Comparison of ENCODE assay signal across 8 cellular contexts in the genomic region with DNA sequence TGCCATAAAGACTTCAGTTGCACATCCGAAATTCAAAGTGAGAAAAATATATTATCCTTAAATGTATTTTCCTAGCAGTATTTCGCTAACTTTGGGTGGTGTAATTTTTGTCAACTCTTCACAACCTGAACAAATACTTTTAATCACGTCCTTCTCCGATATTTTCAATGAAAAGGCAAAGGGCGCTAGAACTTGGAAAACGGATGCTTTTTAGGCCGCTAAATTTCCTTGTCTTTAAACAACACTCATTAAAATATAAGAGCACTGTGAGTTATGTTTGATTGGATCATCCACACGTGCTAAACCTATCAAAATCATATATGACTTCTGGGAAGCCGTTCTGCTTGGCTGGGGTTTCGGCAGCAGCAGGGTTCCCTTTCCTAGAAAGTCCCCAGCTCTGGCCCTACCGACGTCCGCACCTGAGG. TPM values are rescaled to one million over a fixed set of nuclear protein-coding genes. Genes with fewer than 3 reads are reported as not detected.
DNase-seq lines count a peak whose midpoint lies in the region; ATAC-seq, FAIRE-seq and TF ChIP-seq lines count a peak whose summit lies in the region.

No MANE protein-coding gene starts in this region.

- H3K4me3 ChIP-seq in GM12875 (ENCODE audit: low read depth, low read length) (peak overlapping the region; percentile 89), PC-9 (peak overlapping the region; percentile 86), epithelial cell of proximal tubule (ENCODE audit: low read depth, low read length) (peak overlapping the region; percentile 81)

- H2AFZ ChIP-seq in PC-9: peak overlapping the region; percentile 91

- POLR2A ChIA-PET in PC-9 (lab: Charles Lee; ENCODE audit: unreplicated experiment): interaction anchor here (0.7 to 0.9 kb wide), 2 partner anchors 231 to 327 kb away, joined by 6 read pairs; a partner anchor contains a TSS

- H3K9me2 ChIP-seq in PC-9 (ENCODE audit: insufficient read depth): no peaks in the 10 kb centered on the region

- H3K4me1 ChIP-seq in PC-9 (replicated peaks; ENCODE audit: insufficient read depth): peaks cover 21% of the 10 kb centered on the region

- H4K20me1 ChIP-seq in PC-9 (ENCODE audit: insufficient read depth): 0 out of 2 replicates have a peak, but pooled peaks cover 3% of the 10 kb centered on the region

- peak overlapping the region; percentile 35; the same call in 1 of the 2 replicates for H3K27ac ChIP-seq in PC-9

- H3K27me3 ChIP-seq in PC-9 (ENCODE audit: insufficient read depth, low read depth): no peaks in the 10 kb centered on the region

- no peaks in the 10 kb centered on the region for H3K36me3 ChIP-seq in PC-9 (ENCODE audit: low read depth)

- no peaks in the 10 kb centered on the region for H3K9me3 ChIP-seq in PC-9 (ENCODE audit: insufficient read depth, low read depth)

- TF ChIP-seq POLR2A in H54 (IDR thresholded peaks at IDR 0.05; ENCODE audit: low read depth, low read length): no peak

- CTCF ChIA-PET in PC-9 (lab: Charles Lee): interaction anchor here (0.5 kb wide), 1 partner anchor 255 kb away, joined by 4 read pairs; no protein-coding TSS in a partner anchor

- intact Hi-C loops in PC-9 (cut with micrococcal nuclease; ENCODE audit: unreplicated experiment): no loop called here

- peak overlapping the region; percentile 89 for H3K4me2 ChIP-seq in PC-9

- TF ChIP-seq CTCF in GM12875 (IDR thresholded peaks at IDR 0.05; ENCODE audit: borderline replicate concordance, insufficient read depth, low read depth, low read length) (no peak), PC-9 (conservative IDR thresholded peaks at IDR 0.05) (no peak), epithelial cell of proximal tubule (conservative IDR thresholded peaks at IDR 0.05; ENCODE audit: low read depth, low read length) (no peak)

- DNase-seq in PC-9 (no peak), epithelial cell of proximal tubule (ENCODE audit: low read depth) (no peak), pons (ENCODE audit: low spot score) (peak; percentile 35), NCI-H187 (lab: John Stamatoyannopoulos, UW) (no peak), H54 (ENCODE audit: insufficient read length, low spot score) (no peak)

- BruUV-seq in PC-9 (replicated peaks; lab: Mats Ljungman, UMichigan): no TSS peak

- H3K79me2 ChIP-seq in PC-9 (ENCODE audit: low read depth): peaks cover 44% of the 10 kb centered on the region

- H3F3A ChIP-seq in PC-9 (ENCODE audit: insufficient read depth, low read depth): peaks cover 13% of the 10 kb centered on the region

- ATAC-seq in HG02678 (IDR thresholded peaks at IDR 0.05; ENCODE audit: unreplicated experiment) (no peak), HG02610 (IDR thresholded peaks at IDR 0.05; ENCODE audit: unreplicated experiment) (no peak)

- FAIRE-seq in H54 (lab: Jason Lieb, UNC): no peak

RNA-seq across cellular contexts. Expression of a gene that starts 0.5 kb away (rescaled TPM):
- total RNA-seq in PC-9 (2021) (17.0 and 18.2 TPM in 2 replicates), epithelial cell of proximal tubule (12.9 and 16.4 TPM in 2 replicates)
